ENCODE assay signal across 18 cellular contexts in the genomic region with DNA sequence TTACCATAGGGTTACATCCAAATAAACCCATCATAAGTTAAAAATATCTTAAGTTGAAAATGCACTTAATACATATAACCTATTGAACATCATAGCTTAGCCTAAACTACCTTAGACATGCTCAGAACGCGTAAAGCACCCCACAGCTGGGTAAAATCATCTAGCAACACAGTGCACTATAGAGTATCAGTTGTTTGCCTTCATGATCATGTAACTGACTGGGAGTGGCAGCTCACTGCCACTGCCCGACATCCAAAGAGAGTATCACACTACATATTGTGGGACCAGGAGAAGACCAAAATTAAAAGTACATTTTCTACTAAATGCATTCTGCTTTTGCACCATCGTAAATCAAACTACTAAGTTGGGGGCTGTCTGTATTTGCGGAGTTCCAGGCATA. TPM values are rescaled to one million over a fixed set of nuclear protein-coding genes. Genes with fewer than 3 reads are reported as not detected.
DNase-seq lines count a peak whose midpoint lies in the region; TF ChIP-seq lines count a peak whose summit lies in the region.
"Had no signal": no experiment of that assay in that cellular context is flagged by ENCODE, and none has a peak within 500 bp of the region (broad histone marks: within the 10 kb centered on the region; RNA-seq: fewer than 3 reads in every experiment).

No MANE protein-coding gene starts in this region.

- no peaks in the 10 kb centered on the region for H3K27me3 ChIP-seq in dorsolateral prefrontal cortex

- H3K4me3 Mint-ChIP-seq in activated T-cell treated with anti-CD3 and anti-CD28 coated beads, Interleukin-2, amount 50 U/mL, for 24 hours: peak overlapping the region; percentile 41
- no peak overlapping the region for H3K4me3 Mint-ChIP-seq in activated T-helper 1 cell treated with anti-CD3 and anti-CD28 coated beads, Interleukin-12 subunit alpha, Interleukin-12 subunit beta, Interleukin-2, Interleukin-4 antibody, amounts not matched to agents 30 ng/mL and 10 ng/mL and 1 ng/mL, durations not matched to agents 14 hours and 24 hours and 36 hours
- H3K4me3 Mint-ChIP-seq: GM23338 had no signal

- H3K27ac ChIP-seq in dorsolateral prefrontal cortex: peak overlapping the region in 58 of 59 donors; percentile 76 to 96 (median 90)
- peak overlapping the region; percentile 97 for H3K27ac ChIP-seq in substantia nigra (ENCODE audit: low read depth, low read length, poor library complexity, severe bottlenecking)
- H3K27ac ChIP-seq: C4-2B had no signal

- peaks cover 73% of the 10 kb centered on the region for H3K4me1 Mint-ChIP-seq in activated T-cell treated with anti-CD3 and anti-CD28 coated beads, Interleukin-2, amount 50 U/mL, for 24 hours (ENCODE audit: low read depth)
- H3K4me1 Mint-ChIP-seq in activated T-helper 1 cell treated with anti-CD3 and anti-CD28 coated beads, Interleukin-12 subunit alpha, Interleukin-12 subunit beta, Interleukin-2, Interleukin-4 antibody, amounts not matched to agents 30 ng/mL and 10 ng/mL and 1 ng/mL, durations not matched to agents 14 hours and 24 hours and 36 hours (ENCODE audit: low read depth): peaks cover 39% of the 10 kb centered on the region
- H3K4me1 Mint-ChIP-seq: GM23338 had no signal

- intact Hi-C loops in activated T-helper 1 cell treated with anti-CD3 and anti-CD28 coated beads, Interleukin-12 subunit alpha, Interleukin-12 subunit beta, Interleukin-2, Interleukin-4 antibody, amounts not matched to agents 30 ng/mL and 10 ng/mL and 1 ng/mL, durations not matched to agents 14 hours and 24 hours and 36 hours (cut with micrococcal nuclease): no loop called here
- intact Hi-C loops in dorsolateral prefrontal cortex (cut with DNase I): no loop called here

- H3K27me3 Mint-ChIP-seq in activated T-cell treated with anti-CD3 and anti-CD28 coated beads, Interleukin-2, amount 50 U/mL, for 24 hours: no peaks in the 10 kb centered on the region
- H3K27me3 Mint-ChIP-seq in activated T-helper 1 cell treated with anti-CD3 and anti-CD28 coated beads, Interleukin-12 subunit alpha, Interleukin-12 subunit beta, Interleukin-2, Interleukin-4 antibody, amounts not matched to agents 30 ng/mL and 10 ng/mL and 1 ng/mL, durations not matched to agents 14 hours and 24 hours and 36 hours (ENCODE audit: insufficient read depth): no peaks in the 10 kb centered on the region

- peak overlapping the region; percentile 89 for H3K27ac Mint-ChIP-seq in activated T-cell treated with anti-CD3 and anti-CD28 coated beads, Interleukin-2, amount 50 U/mL, for 24 hours
- H3K27ac Mint-ChIP-seq in activated T-helper 1 cell treated with anti-CD3 and anti-CD28 coated beads, Interleukin-12 subunit alpha, Interleukin-12 subunit beta, Interleukin-2, Interleukin-4 antibody, amounts not matched to agents 30 ng/mL and 10 ng/mL and 1 ng/mL, durations not matched to agents 14 hours and 24 hours and 36 hours: peak overlapping the region; percentile 77

- peaks cover 37% of the 10 kb centered on the region for H3K36me3 Mint-ChIP-seq in activated T-cell treated with anti-CD3 and anti-CD28 coated beads, Interleukin-2, amount 50 U/mL, for 24 hours (ENCODE audit: low read depth)
- peaks cover 54% of the 10 kb centered on the region for H3K36me3 Mint-ChIP-seq in activated T-helper 1 cell treated with anti-CD3 and anti-CD28 coated beads, Interleukin-12 subunit alpha, Interleukin-12 subunit beta, Interleukin-2, Interleukin-4 antibody, amounts not matched to agents 30 ng/mL and 10 ng/mL and 1 ng/mL, durations not matched to agents 14 hours and 24 hours and 36 hours (ENCODE audit: low read depth)

- H3K9me3 Mint-ChIP-seq in activated T-cell treated with anti-CD3 and anti-CD28 coated beads, Interleukin-2, amount 50 U/mL, for 24 hours: peaks cover 8% of the 10 kb centered on the region
- H3K9me3 Mint-ChIP-seq in activated T-helper 1 cell treated with anti-CD3 and anti-CD28 coated beads, Interleukin-12 subunit alpha, Interleukin-12 subunit beta, Interleukin-2, Interleukin-4 antibody, amounts not matched to agents 30 ng/mL and 10 ng/mL and 1 ng/mL, durations not matched to agents 14 hours and 24 hours and 36 hours: peaks cover 12% of the 10 kb centered on the region

- no peak for DNase-seq in activated T-cell treated with anti-CD3 and anti-CD28 coated beads, Interleukin-2, amount 50 U/mL, for 24 hours
- DNase-seq in activated T-cell treated with anti-CD3 and anti-CD28 coated beads for 4 hours (no peak), dorsolateral prefrontal cortex (peak in 2 of 10 donors; percentile 27 to 42), substantia nigra (lab: John Stamatoyannopoulos, UW) (peak in 1 of 49 donors; percentile 2), NCI-H2107 treated with DMSO at 0.1 percent for 48 hours (lab: John Stamatoyannopoulos, UW; ENCODE audit: unreplicated experiment) (no peak), germinal center (ENCODE audit: low spot score) (no peak)
- DNase-seq in activated T-helper 1 cell treated with anti-CD3 and anti-CD28 coated beads, Interleukin-12 subunit alpha, Interleukin-12 subunit beta, Interleukin-2, Interleukin-4 antibody, amounts not matched to agents 30 ng/mL and 10 ng/mL and 1 ng/mL, durations not matched to agents 14 hours and 24 hours and 36 hours (ENCODE audit: low spot score): no peak
- DNase-seq in stimulated activated CD4-positive, alpha-beta T cell treated with anti-CD3 and anti-CD28 coated beads, Interleukin-12 subunit alpha, Interleukin-12 subunit beta, amount 100 ng/mL, for 4 hours: no peak
- DNase-seq: 8988T, GF-D8, Kasumi-1, NCI-H187 treated with DMSO at 0.1 percent for 48 hours, NCI-H2171 treated with DMSO at 0.1 percent for 48 hours, NCI-H510A, NCI-H82, Right ventricle myocardium superior had no signal

- TF ChIP-seq CTCF in dorsolateral prefrontal cortex (IDR thresholded peaks at IDR 0.05 in 54 of 56, conservative IDR thresholded peaks at IDR 0.05 in 2 of 56; ENCODE audit: low read depth in 1 of 56, partially characterized antibody in 56 of 56): no peak

- peak overlapping the region in 14 of 59 donors; percentile 5 to 47 (median 22) for H3K4me3 ChIP-seq in dorsolateral prefrontal cortex
- H3K4me3 ChIP-seq: GM23338 had no signal

RNA-seq across cellular contexts. Expression of gene THEMIS, which starts 31.7 kb away (rescaled TPM):
- total RNA-seq in activated T-helper 1 cell treated with anti-CD3 and anti-CD28 coated beads, Interleukin-12 subunit alpha, Interleukin-12 subunit beta, Interleukin-2, Interleukin-4 antibody, amounts not matched to agents 30 ng/mL and 10 ng/mL and 1 ng/mL, durations not matched to agents 14 hours and 24 hours and 36 hours: 10.6 and 11.3 TPM in 2 replicates
- 10 to 100 TPM in 7 of 120 experiments, 1 to 10 TPM in 111, under 1 TPM in 2; 0.62 to 14.0 (median 5.6) TPM for total RNA-seq in dorsolateral prefrontal cortex
- total RNA-seq: GM23338 had no signal
